In genomic region chr11:107183963-107184362, GRCh38 we compare ENCODE assay signal across 20 cellular contexts.
"Had no signal": no experiment of that assay in that cellular context is flagged by ENCODE, and none has a peak within 500 bp of the region (broad histone marks: within the 10 kb centered on the region; RNA-seq: fewer than 3 reads in every experiment).

No MANE protein-coding gene starts in this region.

- H3K4me1 Mint-ChIP-seq: endodermal cell; naive thymus-derived CD4-positive, alpha-beta T cell; nephron progenitor cell; stimulated activated naive B cell treated with anti-CD40 and anti-IgM and Interleukin-4, amounts not matched to agents 10 μg/mL and 1 μg/mL and 100 μg/mL, for 72 hours; stimulated activated naive CD8-positive, alpha-beta T cell treated with anti-CD3 and anti-CD28 coated beads, Interleukin-15, amount 100 ng/mL, for 72 hours had no signal

- H3K9me3 ChIP-seq: psoas muscle, testis, tibial nerve, upper lobe of right lung, vagina had no signal

- H3K9me3 Mint-ChIP-seq: endodermal cell, nephron progenitor cell had no signal

- DNase-seq: effector CD4-positive, alpha-beta T cell; endodermal cell; erythroblast; foreskin keratinocyte; kidney; mammary epithelial cell; naive thymus-derived CD4-positive, alpha-beta T cell; nephron progenitor cell; psoas muscle; retina; stimulated activated CD4-positive, alpha-beta T cell treated with anti-CD3 and anti-CD28 coated beads, Interleukin-2, amount 100 ng/mL, for 24 hours; stimulated activated CD4-positive, alpha-beta T cell treated with anti-CD3 and anti-CD28 coated beads, Interleukin-4, amount 100 ng/mL, for 4 hours; stimulated activated naive B cell treated with anti-CD40 and anti-IgM and Interleukin-4, amounts not matched to agents 10 μg/mL and 1 μg/mL and 100 μg/mL, for 72 hours; stimulated activated naive CD8-positive, alpha-beta T cell treated with anti-CD3 and anti-CD28 coated beads, Interleukin-15, amount 100 ng/mL, for 72 hours; testis; upper lobe of right lung had no signal

- H3K27me3 ChIP-seq: foreskin keratinocyte, testis, tibial nerve, upper lobe of right lung, vagina had no signal

- H3K36me3 Mint-ChIP-seq: stimulated activated naive B cell treated with anti-CD40 and anti-IgM and Interleukin-4, amounts not matched to agents 10 μg/mL and 1 μg/mL and 100 μg/mL, for 72 hours had no signal

- H3K4me1 ChIP-seq: foreskin keratinocyte, psoas muscle, testis, tibial nerve, upper lobe of right lung, vagina had no signal

- ATAC-seq: foreskin keratinocyte; naive thymus-derived CD4-positive, alpha-beta T cell; psoas muscle; sciatic nerve; stimulated activated naive B cell treated with anti-CD40 and anti-IgM and Interleukin-4, amounts not matched to agents 10 μg/mL and 1 μg/mL and 100 μg/mL, for 72 hours; stimulated activated naive CD8-positive, alpha-beta T cell treated with anti-CD3 and anti-CD28 coated beads, Interleukin-15, amount 100 ng/mL, for 72 hours; upper lobe of right lung had no signal

- H3K27ac Mint-ChIP-seq: endodermal cell; naive thymus-derived CD4-positive, alpha-beta T cell; nephron progenitor cell; stimulated activated naive B cell treated with anti-CD40 and anti-IgM and Interleukin-4, amounts not matched to agents 10 μg/mL and 1 μg/mL and 100 μg/mL, for 72 hours; stimulated activated naive CD8-positive, alpha-beta T cell treated with anti-CD3 and anti-CD28 coated beads, Interleukin-15, amount 100 ng/mL, for 72 hours had no signal

- H3K4me3 Mint-ChIP-seq: endodermal cell; naive thymus-derived CD4-positive, alpha-beta T cell; nephron progenitor cell; stimulated activated naive B cell treated with anti-CD40 and anti-IgM and Interleukin-4, amounts not matched to agents 10 μg/mL and 1 μg/mL and 100 μg/mL, for 72 hours; stimulated activated naive CD8-positive, alpha-beta T cell treated with anti-CD3 and anti-CD28 coated beads, Interleukin-15, amount 100 ng/mL, for 72 hours had no signal

- H3K4me3 ChIP-seq: psoas muscle, skin epidermis, testis, tibial nerve, upper lobe of right lung, vagina had no signal

- H3K27ac ChIP-seq: foreskin keratinocyte, psoas muscle, skin epidermis, testis, tibial nerve, upper lobe of right lung, vagina had no signal

- H3K27me3 Mint-ChIP-seq: naive thymus-derived CD4-positive, alpha-beta T cell; stimulated activated naive B cell treated with anti-CD40 and anti-IgM and Interleukin-4, amounts not matched to agents 10 μg/mL and 1 μg/mL and 100 μg/mL, for 72 hours; stimulated activated naive CD8-positive, alpha-beta T cell treated with anti-CD3 and anti-CD28 coated beads, Interleukin-15, amount 100 ng/mL, for 72 hours had no signal

- H3K36me3 ChIP-seq: tibial nerve, upper lobe of right lung, vagina had no signal
